1 cellular context compared by ENCODE assay signal in the genomic region with DNA sequence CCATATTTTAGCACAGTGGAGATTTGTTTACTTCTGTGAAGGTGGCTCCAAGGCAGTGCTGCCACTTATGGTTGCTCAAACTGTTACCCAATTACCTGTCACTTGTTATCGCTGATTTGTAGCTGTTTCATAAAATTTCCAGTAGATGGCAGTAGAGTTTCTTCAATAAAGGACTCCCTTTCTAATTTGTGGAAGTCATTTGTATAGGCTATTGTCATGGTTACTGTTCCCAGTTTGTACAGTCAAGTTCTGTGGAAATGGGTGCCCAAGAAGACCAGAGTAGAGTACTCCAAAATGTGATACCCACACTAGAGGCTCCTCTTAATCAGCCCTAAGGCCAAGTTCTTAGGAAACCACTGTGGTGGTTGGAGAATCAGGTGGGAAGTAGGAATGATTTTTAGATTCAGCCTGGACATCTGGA.
TF ChIP-seq lines count a peak whose summit lies in the region.

No MANE protein-coding gene starts in this region.

TF ChIP-seq in K562, 482 proteins besides CTCF, POLR2A, EP300 and RAD21 (continued from another document):
- TF ChIP-seq, protein P1, sequence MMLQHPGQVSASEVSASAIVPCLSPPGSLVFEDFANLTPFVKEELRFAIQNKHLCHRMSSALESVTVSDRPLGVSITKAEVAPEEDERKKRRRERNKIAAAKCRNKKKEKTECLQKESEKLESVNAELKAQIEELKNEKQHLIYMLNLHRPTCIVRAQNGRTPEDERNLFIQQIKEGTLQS (IDR thresholded peaks at IDR 0.05), result no peak
- TF ChIP-seq, protein P1 (CRISPR knock-in tag; conservative IDR thresholded peaks at IDR 0.05), result no peak
- TF ChIP-seq CEBPB (tag; IDR thresholded peaks at IDR 0.05) (peak; percentile 89), PKNOX1 (IDR thresholded peaks at IDR 0.05) (peak; percentile 66)
